7 cellular contexts compared by ENCODE assay signal in genomic region chr19:8321760-8322637, GRCh38. TPM values are rescaled to one million over a fixed set of nuclear protein-coding genes. Genes with fewer than 3 reads are reported as not detected.
DNase-seq lines count a peak whose midpoint lies in the region; ATAC-seq, FAIRE-seq and TF ChIP-seq lines count a peak whose summit lies in the region.

No MANE protein-coding gene starts in this region.

- intact Hi-C loops in activated CD4-positive, alpha-beta memory T cell treated with anti-CD3 and anti-CD28 coated beads for 36 hours (cut with micrococcal nuclease), result loop anchor here (1.0 kb wide), 3 partner anchors 14 to 379 kb away; partner anchors contain the start of genes CD320, RAB11B and TIMM44

- no peaks in the 10 kb centered on the region for H3K27me3 ChIP-seq in cardiac muscle cell

- H3K9me3 ChIP-seq in HEK293 (ENCODE audit: control insufficient read depth, insufficient read depth, low read depth, low read length) (no peaks in the 10 kb centered on the region), cardiac muscle cell (ENCODE audit: low read depth) (no peaks in the 10 kb centered on the region)

- ATAC-seq in GM18861 (IDR thresholded peaks at IDR 0.05; ENCODE audit: unreplicated experiment) (no peak), HG02981 (IDR thresholded peaks at IDR 0.05; ENCODE audit: unreplicated experiment) (no peak)

- no peak for TF ChIP-seq POLR2A in GM12891 (IDR thresholded peaks at IDR 0.05; ENCODE audit: low read depth, low read length)

- TF ChIP-seq CTCF in HEK293 (tag by site-specific recombination; IDR thresholded peaks at IDR 0.05), result no peak
- no peak for TF ChIP-seq CTCF in cardiac muscle cell (IDR thresholded peaks at IDR 0.05; ENCODE audit: low read depth, low read length)

- no peak for DNase-seq in activated CD4-positive, alpha-beta memory T cell treated with anti-CD3 and anti-CD28 coated beads for 36 hours
- DNase-seq in cardiac muscle cell (ENCODE audit: low read depth in 1 of 2, low spot score in 1 of 2), result no peak
- peak; percentile 51 for DNase-seq in retina
- no peak for DNase-seq in GM12891 (ENCODE audit: insufficient read length, low spot score)

- H3K4me3 ChIP-seq in HEK293 (ENCODE audit: low read depth, low read length) (peak overlapping the region; percentile 97), cardiac muscle cell (peak overlapping the region; percentile 77)

- H3K4me3 Mint-ChIP-seq in activated CD4-positive, alpha-beta memory T cell treated with anti-CD3 and anti-CD28 coated beads for 36 hours, result peak overlapping the region; percentile 99

- no peaks in the 10 kb centered on the region for H3K9me3 Mint-ChIP-seq in activated CD4-positive, alpha-beta memory T cell treated with anti-CD3 and anti-CD28 coated beads for 36 hours

- H3K27ac ChIP-seq in HEK293 (ENCODE audit: extremely low read depth, low read depth, low read length) (peak overlapping the region; percentile 83), cardiac muscle cell (peak overlapping the region; percentile 76)

- no peaks in the 10 kb centered on the region for H3K27me3 Mint-ChIP-seq in activated CD4-positive, alpha-beta memory T cell treated with anti-CD3 and anti-CD28 coated beads for 36 hours

- CTCF ChIA-PET in HEK293 (lab: Yijun Ruan, JAX), result interaction anchor here (0.7 to 1.0 kb wide), 5 partner anchors 11 to 258 kb away, joined by 3 to 4 read pairs (median 3); no protein-coding TSS in a partner anchor
- CTCF ChIA-PET in activated CD4-positive, alpha-beta memory T cell treated with anti-CD3 and anti-CD28 coated beads for 36 hours (lab: Charles Lee), result interaction anchor here (1.9 to 2.1 kb wide), 2 partner anchors 13 to 14 kb away, joined by 7 to 9 read pairs; no protein-coding TSS in a partner anchor

- POLR2A ChIA-PET in HEK293 (lab: Yijun Ruan, JAX), result interaction anchor here (0.6 to 2.0 kb wide), 11 partner anchors 9 to 1253 kb away, joined by 3 to 22 read pairs (median 6); partner anchors contain the start of genes RAB11B, ZNF414 and ZNF557
- POLR2A ChIA-PET in activated CD4-positive, alpha-beta memory T cell treated with anti-CD3 and anti-CD28 coated beads for 36 hours (lab: Charles Lee), result interaction anchor here (0.9 to 1.5 kb wide), 6 partner anchors 12 to 192 kb away, joined by 3 to 8 read pairs (median 3); partner anchors contain the start of genes HNRNPM and ZNF414

- H3K4me1 ChIP-seq in HEK293 (ENCODE audit: control insufficient read depth, insufficient read depth, low read length), result peaks cover 5% of the 10 kb centered on the region; the same call in 1 of the 2 replicates
- H3K4me1 ChIP-seq in cardiac muscle cell (ENCODE audit: low read depth), result peaks cover 11% of the 10 kb centered on the region

- no peak for FAIRE-seq in GM12891 (lab: Jason Lieb, UNC)

- H3K36me3 Mint-ChIP-seq in activated CD4-positive, alpha-beta memory T cell treated with anti-CD3 and anti-CD28 coated beads for 36 hours, result peaks cover 31% of the 10 kb centered on the region

- H3K27ac Mint-ChIP-seq in activated CD4-positive, alpha-beta memory T cell treated with anti-CD3 and anti-CD28 coated beads for 36 hours, result peak overlapping the region; percentile 91

- peaks cover 33% of the 10 kb centered on the region for H3K4me1 Mint-ChIP-seq in activated CD4-positive, alpha-beta memory T cell treated with anti-CD3 and anti-CD28 coated beads for 36 hours (ENCODE audit: low read depth)

- H3K36me3 ChIP-seq in HEK293 (ENCODE audit: control insufficient read depth in 2 of 2, insufficient read depth in 1 of 2, low read length in 2 of 2) (peaks cover 7 to 33% of the 10 kb centered on the region in 2 experiments), cardiac muscle cell (peaks cover 5% of the 10 kb centered on the region)

TF ChIP-seq in HEK293, 187 proteins besides CTCF, POLR2A, EP300 and RAD21:
- TF ChIP-seq GLI4 (tag by site-specific recombination; IDR thresholded peaks at IDR 0.05) (no peak), ZNF558 (tag by site-specific recombination; IDR thresholded peaks at IDR 0.05) (no peak), ZBTB26 (tag by site-specific recombination; optimal IDR thresholded peaks at IDR 0.05) (peak; percentile 2), ZNF341 (tag by site-specific recombination; IDR thresholded peaks at IDR 0.05; ENCODE audit: low read depth) (no peak), HOXD13 (CRISPR knock-in tag; IDR thresholded peaks at IDR 0.05; ENCODE audit: borderline replicate concordance) (no peak), OSR2 (tag by site-specific recombination; IDR thresholded peaks at IDR 0.05) (no peak), ZBTB48 (tag by site-specific recombination; IDR thresholded peaks at IDR 0.05) (0 out of 2 replicates have a peak, but pooled peaks have one; percentile 13)

TF ChIP-seq in GM12891, 5 proteins besides CTCF, POLR2A, EP300 and RAD21:
- TF ChIP-seq TAF1 (IDR thresholded peaks at IDR 0.05; ENCODE audit: low read depth, low read length) (no peak), PAX5 (IDR thresholded peaks at IDR 0.05; ENCODE audit: insufficient read depth, low read length, severe bottlenecking) (no peak), POU2F2 (IDR thresholded peaks at IDR 0.05; ENCODE audit: low read depth, low read length) (no peak), SPI1 (IDR thresholded peaks at IDR 0.05; ENCODE audit: low read depth, low read length) (no peak), POLR2AphosphoS5 (IDR thresholded peaks at IDR 0.05; ENCODE audit: low read depth, low read length) (no peak)

RNA-seq across cellular contexts. Expression of gene RPS28, which starts 0.7 kb away (rescaled TPM):
- 1,000 to 10,000 TPM; 2,068 to 2,091 TPM for total RNA-seq in activated CD4-positive, alpha-beta memory T cell treated with anti-CD3 and anti-CD28 coated beads for 36 hours
- total RNA-seq in cardiac muscle cell, result 349 and 720 TPM in 2 replicates
- 569 and 666 TPM in 2 replicates for polyA plus RNA-seq in cardiac muscle cell
- polyA plus RNA-seq in GM12891 (2012; ENCODE audit: low read depth, missing spikeins), result 3,587 TPM

RNA-seq across cellular contexts. Expression of gene NDUFA7, which starts 0.8 kb away (rescaled TPM):
- 10 to 100 TPM; 84.2 to 85.1 TPM for total RNA-seq in activated CD4-positive, alpha-beta memory T cell treated with anti-CD3 and anti-CD28 coated beads for 36 hours
- 57.0 and 92.7 TPM in 2 replicates for total RNA-seq in cardiac muscle cell
- polyA plus RNA-seq in cardiac muscle cell, result 218 and 249 TPM in 2 replicates
- 148 TPM for polyA plus RNA-seq in GM12891 (2012; ENCODE audit: low read depth, missing spikeins)

RNA-seq across cellular contexts. Expression of gene CD320, which starts 13.8 kb away (rescaled TPM):
- 10 to 100 TPM; 44.9 to 45.4 TPM for total RNA-seq in activated CD4-positive, alpha-beta memory T cell treated with anti-CD3 and anti-CD28 coated beads for 36 hours
- total RNA-seq in cardiac muscle cell, result 87.4 and 94.7 TPM in 2 replicates
- 99.3 and 109 TPM in 2 replicates for polyA plus RNA-seq in cardiac muscle cell
- 25.6 TPM for polyA plus RNA-seq in GM12891 (2012; ENCODE audit: low read depth, missing spikeins)

RNA-seq across cellular contexts. Expression of gene KANK3, which starts 21.1 kb away (rescaled TPM):
- total RNA-seq in activated CD4-positive, alpha-beta memory T cell treated with anti-CD3 and anti-CD28 coated beads for 36 hours, result 1 to 10 TPM; 2.3 to 2.9 TPM
- 0.56 and 4.0 TPM in 2 replicates for total RNA-seq in cardiac muscle cell
- 0.72 and 1.8 TPM in 2 replicates for polyA plus RNA-seq in cardiac muscle cell
- polyA plus RNA-seq in GM12891 (2012; ENCODE audit: low read depth, missing spikeins), result 0.15 TPM

RNA-seq across cellular contexts. Expression of gene ANGPTL4, which starts 42.0 kb away (rescaled TPM):
- 1 to 10 TPM; 1.7 to 2.9 TPM for total RNA-seq in activated CD4-positive, alpha-beta memory T cell treated with anti-CD3 and anti-CD28 coated beads for 36 hours
- 2.5 and 3.2 TPM in 2 replicates for total RNA-seq in cardiac muscle cell
- 3.0 and 6.0 TPM in 2 replicates for polyA plus RNA-seq in cardiac muscle cell
- polyA plus RNA-seq in GM12891 (2012; ENCODE audit: low read depth, missing spikeins), result 0.12 TPM
